1 cellular context compared by ENCODE assay signal in the genomic region with DNA sequence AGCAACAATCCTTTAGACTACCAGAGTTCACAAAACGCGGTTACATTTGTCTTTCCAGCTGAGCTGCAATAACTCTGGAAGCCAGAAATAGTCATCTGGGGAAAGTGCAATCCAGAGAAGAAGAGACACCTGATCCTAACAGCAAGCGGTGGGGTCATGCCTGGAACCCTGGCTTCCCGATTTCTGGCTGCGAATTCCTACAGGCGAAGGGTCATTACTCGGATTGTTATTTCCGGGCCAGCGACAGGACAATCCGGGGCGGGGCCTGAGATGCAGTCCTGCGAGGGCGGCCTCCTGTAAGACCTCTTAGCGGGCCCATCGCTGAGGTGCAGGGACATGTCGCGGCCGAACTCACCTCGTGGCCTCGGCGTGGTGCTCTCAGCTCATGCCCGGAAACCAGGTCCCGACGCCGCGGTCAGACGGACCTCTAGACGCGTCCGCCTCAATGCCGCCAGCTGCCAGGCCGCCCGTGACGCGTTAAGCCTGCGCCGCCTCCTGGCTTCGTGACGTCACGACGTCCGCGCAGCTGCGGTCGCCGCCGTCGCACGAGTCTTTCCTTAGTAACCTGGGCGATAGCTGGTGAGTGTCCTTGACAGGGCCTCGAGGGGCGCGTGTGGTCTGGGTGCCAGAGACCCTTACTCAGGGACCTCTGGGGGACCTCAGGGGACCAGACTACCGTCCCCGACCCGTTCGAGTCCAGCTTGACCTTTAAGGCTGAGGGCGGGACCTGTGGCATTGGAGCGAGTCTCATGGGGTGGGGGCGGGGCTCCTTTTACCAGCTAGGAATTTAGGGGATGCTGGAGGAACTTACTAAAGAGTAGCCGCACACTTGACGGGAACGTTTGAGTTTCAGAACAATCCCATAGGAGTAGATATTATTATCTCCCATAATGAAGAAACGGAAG.
TF ChIP-seq lines count a peak whose summit lies in the region.

A gene with protein sequence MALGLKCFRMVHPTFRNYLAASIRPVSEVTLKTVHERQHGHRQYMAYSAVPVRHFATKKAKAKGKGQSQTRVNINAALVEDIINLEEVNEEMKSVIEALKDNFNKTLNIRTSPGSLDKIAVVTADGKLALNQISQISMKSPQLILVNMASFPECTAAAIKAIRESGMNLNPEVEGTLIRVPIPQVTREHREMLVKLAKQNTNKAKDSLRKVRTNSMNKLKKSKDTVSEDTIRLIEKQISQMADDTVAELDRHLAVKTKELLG (plus strand): TSS at position 523 of the 905 bp plus-strand sequence. CDS start 6,010 bp downstream, outside the sequence.
A gene with protein sequence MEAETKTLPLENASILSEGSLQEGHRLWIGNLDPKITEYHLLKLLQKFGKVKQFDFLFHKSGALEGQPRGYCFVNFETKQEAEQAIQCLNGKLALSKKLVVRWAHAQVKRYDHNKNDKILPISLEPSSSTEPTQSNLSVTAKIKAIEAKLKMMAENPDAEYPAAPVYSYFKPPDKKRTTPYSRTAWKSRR (minus strand): TSS at position 481 of the 905 bp plus-strand sequence. CDS start 3,348 bp downstream, outside the sequence.

TF ChIP-seq in HepG2, 621 proteins besides CTCF, POLR2A, EP300 and RAD21 (continued from another document and continues in another):
- TF ChIP-seq, protein P1, sequence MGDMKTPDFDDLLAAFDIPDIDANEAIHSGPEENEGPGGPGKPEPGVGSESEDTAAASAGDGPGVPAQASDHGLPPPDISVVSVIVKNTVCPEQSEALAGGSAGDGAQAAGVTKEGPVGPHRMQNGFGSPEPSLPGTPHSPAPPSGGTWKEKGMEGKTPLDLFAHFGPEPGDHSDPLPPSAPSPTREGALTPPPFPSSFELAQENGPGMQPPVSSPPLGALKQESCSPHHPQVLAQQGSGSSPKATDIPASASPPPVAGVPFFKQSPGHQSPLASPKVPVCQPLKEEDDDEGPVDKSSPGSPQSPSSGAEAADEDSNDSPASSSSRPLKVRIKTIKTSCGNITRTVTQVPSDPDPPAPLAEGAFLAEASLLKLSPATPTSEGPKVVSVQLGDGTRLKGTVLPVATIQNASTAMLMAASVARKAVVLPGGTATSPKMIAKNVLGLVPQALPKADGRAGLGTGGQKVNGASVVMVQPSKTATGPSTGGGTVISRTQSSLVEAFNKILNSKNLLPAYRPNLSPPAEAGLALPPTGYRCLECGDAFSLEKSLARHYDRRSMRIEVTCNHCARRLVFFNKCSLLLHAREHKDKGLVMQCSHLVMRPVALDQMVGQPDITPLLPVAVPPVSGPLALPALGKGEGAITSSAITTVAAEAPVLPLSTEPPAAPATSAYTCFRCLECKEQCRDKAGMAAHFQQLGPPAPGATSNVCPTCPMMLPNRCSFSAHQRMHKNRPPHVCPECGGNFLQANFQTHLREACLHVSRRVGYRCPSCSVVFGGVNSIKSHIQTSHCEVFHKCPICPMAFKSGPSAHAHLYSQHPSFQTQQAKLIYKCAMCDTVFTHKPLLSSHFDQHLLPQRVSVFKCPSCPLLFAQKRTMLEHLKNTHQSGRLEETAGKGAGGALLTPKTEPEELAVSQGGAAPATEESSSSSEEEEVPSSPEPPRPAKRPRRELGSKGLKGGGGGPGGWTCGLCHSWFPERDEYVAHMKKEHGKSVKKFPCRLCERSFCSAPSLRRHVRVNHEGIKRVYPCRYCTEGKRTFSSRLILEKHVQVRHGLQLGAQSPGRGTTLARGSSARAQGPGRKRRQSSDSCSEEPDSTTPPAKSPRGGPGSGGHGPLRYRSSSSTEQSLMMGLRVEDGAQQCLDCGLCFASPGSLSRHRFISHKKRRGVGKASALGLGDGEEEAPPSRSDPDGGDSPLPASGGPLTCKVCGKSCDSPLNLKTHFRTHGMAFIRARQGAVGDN (CRISPR knock-in tag; IDR thresholded peaks at IDR 0.05), result peak; percentile 100
- TF ChIP-seq NCOR1 (IDR thresholded peaks at IDR 0.05; ENCODE audit: borderline replicate concordance, low read length) (no peak), MAFK (conservative IDR thresholded peaks at IDR 0.05 in 1 of 2, IDR thresholded peaks at IDR 0.05 in 1 of 2; ENCODE audit: low read length in 2 of 2) (no peak), ZNF567 (CRISPR knock-in tag; IDR thresholded peaks at IDR 0.05; ENCODE audit: borderline replicate concordance) (no peak; the same call in 1 of the 2 replicates), SOX6 (IDR thresholded peaks at IDR 0.05) (no peak), SOX6 (CRISPR knock-in tag; IDR thresholded peaks at IDR 0.05) (peak; percentile 84), ZSCAN29 (CRISPR knock-in tag; conservative IDR thresholded peaks at IDR 0.05) (peak; percentile 97), RFX5 (IDR thresholded peaks at IDR 0.05; ENCODE audit: low read depth, low read length) (peak; percentile 83), SIN3A (IDR thresholded peaks at IDR 0.05; ENCODE audit: borderline replicate concordance, low read depth, low read length) (peak; percentile 63; the same call in 1 of the 2 replicates), CCAR2 (optimal IDR thresholded peaks at IDR 0.05; ENCODE audit: low read depth, low read length) (no peak), REL (CRISPR knock-in tag; conservative IDR thresholded peaks at IDR 0.05) (peak; percentile 59; the same call in 1 of the 2 replicates), KAT2B (IDR thresholded peaks at IDR 0.05; ENCODE audit: borderline replicate concordance, low read depth, low read length) (no peak), RXRA (CRISPR knock-in tag; IDR thresholded peaks at IDR 0.05) (peak; percentile 92), GPN1 (CRISPR knock-in tag; IDR thresholded peaks at IDR 0.05; ENCODE audit: borderline replicate concordance) (peak; percentile 89; the same call in 1 of the 2 replicates), SPEN (CRISPR knock-in tag; IDR thresholded peaks at IDR 0.05; ENCODE audit: low read depth) (peak; percentile 97), JDP2 (CRISPR knock-in tag; IDR thresholded peaks at IDR 0.05; ENCODE audit: borderline replicate concordance) (no peak; the same call in 1 of the 2 replicates), GATAD1 (CRISPR knock-in tag; IDR thresholded peaks at IDR 0.05) (peak; percentile 98), ZKSCAN8 (CRISPR knock-in tag; IDR thresholded peaks at IDR 0.05; ENCODE audit: borderline replicate concordance) (peak; percentile 69; the same call in 1 of the 2 replicates), TAF15 (IDR thresholded peaks at IDR 0.05; ENCODE audit: low read depth, low read length, poor library complexity, severe bottlenecking) (no peak), SALL1 (CRISPR knock-in tag; IDR thresholded peaks at IDR 0.05) (peak; percentile 99), HES4 (CRISPR knock-in tag; IDR thresholded peaks at IDR 0.05; ENCODE audit: borderline replicate concordance) (peak; percentile 99), KAT7 (CRISPR knock-in tag; IDR thresholded peaks at IDR 0.05; ENCODE audit: borderline replicate concordance) (peak; percentile 37; the same call in 1 of the 2 replicates), SP140L (CRISPR knock-in tag; IDR thresholded peaks at IDR 0.05; ENCODE audit: borderline replicate concordance) (no peak), ZMYM2 (CRISPR knock-in tag; IDR thresholded peaks at IDR 0.05) (no peak)
- TF ChIP-seq, protein P2, sequence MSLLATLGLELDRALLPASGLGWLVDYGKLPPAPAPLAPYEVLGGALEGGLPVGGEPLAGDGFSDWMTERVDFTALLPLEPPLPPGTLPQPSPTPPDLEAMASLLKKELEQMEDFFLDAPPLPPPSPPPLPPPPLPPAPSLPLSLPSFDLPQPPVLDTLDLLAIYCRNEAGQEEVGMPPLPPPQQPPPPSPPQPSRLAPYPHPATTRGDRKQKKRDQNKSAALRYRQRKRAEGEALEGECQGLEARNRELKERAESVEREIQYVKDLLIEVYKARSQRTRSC (CRISPR knock-in tag; IDR thresholded peaks at IDR 0.05; ENCODE audit: low read depth), result peak; percentile 89
- TF ChIP-seq, protein P3, sequence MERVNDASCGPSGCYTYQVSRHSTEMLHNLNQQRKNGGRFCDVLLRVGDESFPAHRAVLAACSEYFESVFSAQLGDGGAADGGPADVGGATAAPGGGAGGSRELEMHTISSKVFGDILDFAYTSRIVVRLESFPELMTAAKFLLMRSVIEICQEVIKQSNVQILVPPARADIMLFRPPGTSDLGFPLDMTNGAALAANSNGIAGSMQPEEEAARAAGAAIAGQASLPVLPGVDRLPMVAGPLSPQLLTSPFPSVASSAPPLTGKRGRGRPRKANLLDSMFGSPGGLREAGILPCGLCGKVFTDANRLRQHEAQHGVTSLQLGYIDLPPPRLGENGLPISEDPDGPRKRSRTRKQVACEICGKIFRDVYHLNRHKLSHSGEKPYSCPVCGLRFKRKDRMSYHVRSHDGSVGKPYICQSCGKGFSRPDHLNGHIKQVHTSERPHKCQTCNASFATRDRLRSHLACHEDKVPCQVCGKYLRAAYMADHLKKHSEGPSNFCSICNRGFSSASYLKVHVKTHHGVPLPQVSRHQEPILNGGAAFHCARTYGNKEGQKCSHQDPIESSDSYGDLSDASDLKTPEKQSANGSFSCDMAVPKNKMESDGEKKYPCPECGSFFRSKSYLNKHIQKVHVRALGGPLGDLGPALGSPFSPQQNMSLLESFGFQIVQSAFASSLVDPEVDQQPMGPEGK (CRISPR knock-in tag; IDR thresholded peaks at IDR 0.05), result no peak
- TF ChIP-seq, protein P4, sequence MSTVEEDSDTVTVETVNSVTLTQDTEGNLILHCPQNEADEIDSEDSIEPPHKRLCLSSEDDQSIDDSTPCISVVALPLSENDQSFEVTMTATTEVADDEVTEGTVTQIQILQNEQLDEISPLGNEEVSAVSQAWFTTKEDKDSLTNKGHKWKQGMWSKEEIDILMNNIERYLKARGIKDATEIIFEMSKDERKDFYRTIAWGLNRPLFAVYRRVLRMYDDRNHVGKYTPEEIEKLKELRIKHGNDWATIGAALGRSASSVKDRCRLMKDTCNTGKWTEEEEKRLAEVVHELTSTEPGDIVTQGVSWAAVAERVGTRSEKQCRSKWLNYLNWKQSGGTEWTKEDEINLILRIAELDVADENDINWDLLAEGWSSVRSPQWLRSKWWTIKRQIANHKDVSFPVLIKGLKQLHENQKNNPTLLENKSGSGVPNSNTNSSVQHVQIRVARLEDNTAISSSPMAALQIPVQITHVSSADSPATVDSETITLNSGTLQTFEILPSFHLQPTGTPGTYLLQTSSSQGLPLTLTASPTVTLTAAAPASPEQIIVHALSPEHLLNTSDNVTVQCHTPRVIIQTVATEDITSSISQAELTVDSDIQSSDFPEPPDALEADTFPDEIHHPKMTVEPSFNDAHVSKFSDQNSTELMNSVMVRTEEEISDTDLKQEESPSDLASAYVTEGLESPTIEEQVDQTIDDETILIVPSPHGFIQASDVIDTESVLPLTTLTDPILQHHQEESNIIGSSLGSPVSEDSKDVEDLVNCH (CRISPR knock-in tag; IDR thresholded peaks at IDR 0.05), result 0 out of 2 replicates have a peak, but pooled peaks have one; percentile 77
- TF ChIP-seq, protein P5, sequence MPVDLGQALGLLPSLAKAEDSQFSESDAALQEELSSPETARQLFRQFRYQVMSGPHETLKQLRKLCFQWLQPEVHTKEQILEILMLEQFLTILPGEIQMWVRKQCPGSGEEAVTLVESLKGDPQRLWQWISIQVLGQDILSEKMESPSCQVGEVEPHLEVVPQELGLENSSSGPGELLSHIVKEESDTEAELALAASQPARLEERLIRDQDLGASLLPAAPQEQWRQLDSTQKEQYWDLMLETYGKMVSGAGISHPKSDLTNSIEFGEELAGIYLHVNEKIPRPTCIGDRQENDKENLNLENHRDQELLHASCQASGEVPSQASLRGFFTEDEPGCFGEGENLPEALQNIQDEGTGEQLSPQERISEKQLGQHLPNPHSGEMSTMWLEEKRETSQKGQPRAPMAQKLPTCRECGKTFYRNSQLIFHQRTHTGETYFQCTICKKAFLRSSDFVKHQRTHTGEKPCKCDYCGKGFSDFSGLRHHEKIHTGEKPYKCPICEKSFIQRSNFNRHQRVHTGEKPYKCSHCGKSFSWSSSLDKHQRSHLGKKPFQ (CRISPR knock-in tag; IDR thresholded peaks at IDR 0.05; ENCODE audit: insufficient replicate concordance), result peak; percentile 81
- TF ChIP-seq, protein P6, sequence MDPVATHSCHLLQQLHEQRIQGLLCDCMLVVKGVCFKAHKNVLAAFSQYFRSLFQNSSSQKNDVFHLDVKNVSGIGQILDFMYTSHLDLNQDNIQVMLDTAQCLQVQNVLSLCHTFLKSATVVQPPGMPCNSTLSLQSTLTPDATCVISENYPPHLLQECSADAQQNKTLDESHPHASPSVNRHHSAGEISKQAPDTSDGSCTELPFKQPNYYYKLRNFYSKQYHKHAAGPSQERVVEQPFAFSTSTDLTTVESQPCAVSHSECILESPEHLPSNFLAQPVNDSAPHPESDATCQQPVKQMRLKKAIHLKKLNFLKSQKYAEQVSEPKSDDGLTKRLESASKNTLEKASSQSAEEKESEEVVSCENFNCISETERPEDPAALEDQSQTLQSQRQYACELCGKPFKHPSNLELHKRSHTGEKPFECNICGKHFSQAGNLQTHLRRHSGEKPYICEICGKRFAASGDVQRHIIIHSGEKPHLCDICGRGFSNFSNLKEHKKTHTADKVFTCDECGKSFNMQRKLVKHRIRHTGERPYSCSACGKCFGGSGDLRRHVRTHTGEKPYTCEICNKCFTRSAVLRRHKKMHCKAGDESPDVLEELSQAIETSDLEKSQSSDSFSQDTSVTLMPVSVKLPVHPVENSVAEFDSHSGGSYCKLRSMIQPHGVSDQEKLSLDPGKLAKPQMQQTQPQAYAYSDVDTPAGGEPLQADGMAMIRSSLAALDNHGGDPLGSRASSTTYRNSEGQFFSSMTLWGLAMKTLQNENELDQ (CRISPR knock-in tag; IDR thresholded peaks at IDR 0.05; ENCODE audit: borderline replicate concordance), result no peak
- TF ChIP-seq, protein P7, sequence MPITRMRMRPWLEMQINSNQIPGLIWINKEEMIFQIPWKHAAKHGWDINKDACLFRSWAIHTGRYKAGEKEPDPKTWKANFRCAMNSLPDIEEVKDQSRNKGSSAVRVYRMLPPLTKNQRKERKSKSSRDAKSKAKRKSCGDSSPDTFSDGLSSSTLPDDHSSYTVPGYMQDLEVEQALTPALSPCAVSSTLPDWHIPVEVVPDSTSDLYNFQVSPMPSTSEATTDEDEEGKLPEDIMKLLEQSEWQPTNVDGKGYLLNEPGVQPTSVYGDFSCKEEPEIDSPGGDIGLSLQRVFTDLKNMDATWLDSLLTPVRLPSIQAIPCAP (CRISPR knock-in tag; IDR thresholded peaks at IDR 0.05; ENCODE audit: low read depth), result peak; percentile 89; the same call in 1 of the 2 replicates
- TF ChIP-seq, protein P8, sequence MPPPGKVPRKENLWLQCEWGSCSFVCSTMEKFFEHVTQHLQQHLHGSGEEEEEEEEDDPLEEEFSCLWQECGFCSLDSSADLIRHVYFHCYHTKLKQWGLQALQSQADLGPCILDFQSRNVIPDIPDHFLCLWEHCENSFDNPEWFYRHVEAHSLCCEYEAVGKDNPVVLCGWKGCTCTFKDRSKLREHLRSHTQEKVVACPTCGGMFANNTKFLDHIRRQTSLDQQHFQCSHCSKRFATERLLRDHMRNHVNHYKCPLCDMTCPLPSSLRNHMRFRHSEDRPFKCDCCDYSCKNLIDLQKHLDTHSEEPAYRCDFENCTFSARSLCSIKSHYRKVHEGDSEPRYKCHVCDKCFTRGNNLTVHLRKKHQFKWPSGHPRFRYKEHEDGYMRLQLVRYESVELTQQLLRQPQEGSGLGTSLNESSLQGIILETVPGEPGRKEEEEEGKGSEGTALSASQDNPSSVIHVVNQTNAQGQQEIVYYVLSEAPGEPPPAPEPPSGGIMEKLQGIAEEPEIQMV (CRISPR knock-in tag; IDR thresholded peaks at IDR 0.05; ENCODE audit: low read depth), result peak; percentile 99
- TF ChIP-seq, protein P9, sequence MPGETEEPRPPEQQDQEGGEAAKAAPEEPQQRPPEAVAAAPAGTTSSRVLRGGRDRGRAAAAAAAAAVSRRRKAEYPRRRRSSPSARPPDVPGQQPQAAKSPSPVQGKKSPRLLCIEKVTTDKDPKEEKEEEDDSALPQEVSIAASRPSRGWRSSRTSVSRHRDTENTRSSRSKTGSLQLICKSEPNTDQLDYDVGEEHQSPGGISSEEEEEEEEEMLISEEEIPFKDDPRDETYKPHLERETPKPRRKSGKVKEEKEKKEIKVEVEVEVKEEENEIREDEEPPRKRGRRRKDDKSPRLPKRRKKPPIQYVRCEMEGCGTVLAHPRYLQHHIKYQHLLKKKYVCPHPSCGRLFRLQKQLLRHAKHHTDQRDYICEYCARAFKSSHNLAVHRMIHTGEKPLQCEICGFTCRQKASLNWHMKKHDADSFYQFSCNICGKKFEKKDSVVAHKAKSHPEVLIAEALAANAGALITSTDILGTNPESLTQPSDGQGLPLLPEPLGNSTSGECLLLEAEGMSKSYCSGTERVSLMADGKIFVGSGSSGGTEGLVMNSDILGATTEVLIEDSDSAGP (CRISPR knock-in tag; IDR thresholded peaks at IDR 0.05; ENCODE audit: borderline replicate concordance), result peak; percentile 98
